ENCODE assay signal across 8 cellular contexts in genomic region chr13:89066868-89067466, GRCh38.
A peak's percentile ranks its signal among the peaks of the same experiment; 100 is the strongest.
DNase-seq lines count a peak whose midpoint lies in the region; ATAC-seq and TF ChIP-seq lines count a peak whose summit lies in the region.

No MANE protein-coding gene starts in this region.

- no peak; the same call in 1 of the 2 replicates for TF ChIP-seq CTCF in IMR-90 (conservative IDR thresholded peaks at IDR 0.05; ENCODE audit: low read depth, low read length)
- peak; percentile 78 for TF ChIP-seq CTCF in osteocyte (IDR thresholded peaks at IDR 0.05)

- H3K4me2 ChIP-seq in IMR-90 (ENCODE audit: low read depth, low read length), result no peak overlapping the region

- no peak for TF ChIP-seq POLR2A in IMR-90 (IDR thresholded peaks at IDR 0.05; ENCODE audit: low read depth, low read length)
- no peak for TF ChIP-seq POLR2A in erythroblast (IDR thresholded peaks at IDR 0.05; ENCODE audit: low read length)

- H4K5ac ChIP-seq in IMR-90 (ENCODE audit: low read depth, low read length), result no peak overlapping the region

- in situ Hi-C loops in IMR-90 (cut with MboI; ENCODE audit: low sequenced_read_pairs), result no loop called here

- no peak overlapping the region for H3K4me3 Mint-ChIP-seq in osteocyte (ENCODE audit: unreplicated experiment)

- CTCF ChIA-PET in IMR-90 (lab: Yijun Ruan, JAX), result no interaction called here

- H3K36me3 Mint-ChIP-seq in activated naive CD4-positive, alpha-beta T cell treated with anti-CD3 and anti-CD28 coated beads, Interleukin-2, amount 50 U/mL, for 72 hours, result no peaks in the 10 kb centered on the region
- no peaks in the 10 kb centered on the region for H3K36me3 Mint-ChIP-seq in osteocyte (ENCODE audit: unreplicated experiment)

- no peak overlapping the region for H2BK120ac ChIP-seq in IMR-90 (ENCODE audit: low read depth, low read length)

- H4K20me1 ChIP-seq in IMR-90 (ENCODE audit: insufficient read depth, low read length), result no peaks in the 10 kb centered on the region

- H3K4me1 ChIP-seq in IMR-90 (ENCODE audit: control insufficient read depth, insufficient read depth, low read length), result no peaks in the 10 kb centered on the region

- H2BK20ac ChIP-seq in IMR-90 (ENCODE audit: low read depth, low read length), result no peak overlapping the region

- H3K9me3 ChIP-seq in IMR-90 (ENCODE audit: control insufficient read depth, insufficient read depth, low read length), result peaks cover 3% of the 10 kb centered on the region; the same call in 1 of the 2 replicates

- no TSS peak for BruUV-seq in IMR-90 (replicated peaks; lab: Mats Ljungman, UMichigan)

- no peaks in the 10 kb centered on the region for H3K9me3 Mint-ChIP-seq in activated naive CD4-positive, alpha-beta T cell treated with anti-CD3 and anti-CD28 coated beads, Interleukin-2, amount 50 U/mL, for 72 hours
- no peaks in the 10 kb centered on the region for H3K9me3 Mint-ChIP-seq in osteocyte (ENCODE audit: unreplicated experiment)

- no peak for TF ChIP-seq RAD21 in IMR-90 (IDR thresholded peaks at IDR 0.05; ENCODE audit: low read length)

- H3K79me1 ChIP-seq in IMR-90 (ENCODE audit: low read depth in 1 of 2, low read length in 2 of 2), result no peaks in the 10 kb centered on the region

- no peak overlapping the region for H3K18ac ChIP-seq in IMR-90 (ENCODE audit: low read depth, low read length)

- intact Hi-C loops in IMR-90 (cut with micrococcal nuclease), result no loop called here

- H2AK9ac ChIP-seq in IMR-90 (replicated peaks; ENCODE audit: low read depth, low read length, poor library complexity), result no peak overlapping the region

- no peak overlapping the region for H3K56ac ChIP-seq in IMR-90 (ENCODE audit: extremely low read depth, insufficient read depth, low read length)

- no peaks in the 10 kb centered on the region for H3K36me3 ChIP-seq in IMR-90 (ENCODE audit: control insufficient read depth, insufficient read depth, low read length)

- H3K9ac ChIP-seq in IMR-90 (ENCODE audit: low read depth, low read length), result no peak overlapping the region

- no peak overlapping the region for H4K8ac ChIP-seq in IMR-90 (ENCODE audit: low read depth in 2 of 2, low read length in 2 of 2)

- peak in 1 of 2 donors; percentile 37 for DNase-seq in activated naive CD4-positive, alpha-beta T cell treated with anti-CD3 and anti-CD28 coated beads, Interleukin-2, amount 50 U/mL, for 72 hours (ENCODE audit: low spot score in 2 of 2)
- DNase-seq in activated naive CD4-positive, alpha-beta T cell treated with Interleukin-2 at 50 U/mL for 16 hours, result no peak
- DNase-seq in IMR-90 (peak; percentile 0), RKO (ENCODE audit: low spot score) (peak; percentile 79), erythroblast (lab: John Stamatoyannopoulos, UW) (peak; percentile 53 to 70), osteocyte (ENCODE audit: extremely low spot score, unreplicated experiment) (no peak), mesenteric fat pad (ENCODE audit: low spot score) (no peak)
- DNase-seq in activated CD8-positive, alpha-beta memory T cell treated with anti-CD3 and anti-CD28 coated beads, Interleukin-2, amount 50 U/mL, for 48 hours, result no peak

- H3K9me1 ChIP-seq in IMR-90 (ENCODE audit: insufficient read depth, low read length), result no peaks in the 10 kb centered on the region

- dilution Hi-C loops in IMR-90 (cut with HindIII; ENCODE audit: low sequenced_read_pairs, unreplicated experiment), result no loop called here

- no peak overlapping the region for H2BK5ac ChIP-seq in IMR-90 (ENCODE audit: low read depth, low read length, poor library complexity, severe bottlenecking)

- no peak overlapping the region for H3K23ac ChIP-seq in IMR-90 (ENCODE audit: low read depth, low read length)

- no peak overlapping the region for H3K4me3 ChIP-seq in IMR-90 (ENCODE audit: insufficient read depth, low read depth, low read length)

- H3K14ac ChIP-seq in IMR-90 (replicated peaks; ENCODE audit: low read depth, low read length), result no peak overlapping the region

- POLR2A ChIA-PET in IMR-90 (lab: Charles Lee; ENCODE audit: unreplicated experiment), result no interaction called here

- no peak overlapping the region for H2BK15ac ChIP-seq in IMR-90 (ENCODE audit: low read depth, low read length)

- H2AFZ ChIP-seq in IMR-90 (replicated peaks; ENCODE audit: low read length, poor library complexity), result no peak overlapping the region

- WGBS in IMR-90 (ENCODE audit: extremely low coverage in 2 of 2, insufficient read length in 1 of 2), 2 experiments, result no CpG with 5 or more reads among the region's 9 CpGs

- no peaks in the 10 kb centered on the region for H3K27me3 Mint-ChIP-seq in osteocyte (ENCODE audit: unreplicated experiment)

- no peak overlapping the region for H3K4ac ChIP-seq in IMR-90 (ENCODE audit: low read depth, low read length)

- H3K4me1 Mint-ChIP-seq in osteocyte (ENCODE audit: unreplicated experiment), result no peaks in the 10 kb centered on the region

- H3K27ac Mint-ChIP-seq in activated naive CD4-positive, alpha-beta T cell treated with anti-CD3 and anti-CD28 coated beads, Interleukin-2, amount 50 U/mL, for 72 hours, result no peak overlapping the region
- H3K27ac Mint-ChIP-seq in osteocyte (ENCODE audit: unreplicated experiment), result no peak overlapping the region

- peak; percentile 33 to 58 for ATAC-seq in activated naive CD4-positive, alpha-beta T cell treated with anti-CD3 and anti-CD28 coated beads, Interleukin-2, amount 50 U/mL, for 72 hours
- ATAC-seq in IMR-90 (ENCODE audit: low read depth), result no peak

- H4K91ac ChIP-seq in IMR-90 (ENCODE audit: insufficient read depth, low read depth, low read length), result no peak overlapping the region

- H3K27me3 ChIP-seq in IMR-90 (ENCODE audit: control insufficient read depth, insufficient read depth, low read length), result no peaks in the 10 kb centered on the region

- H3K27ac ChIP-seq in IMR-90 (ENCODE audit: insufficient read depth, low read length), result no peak overlapping the region

- no peak overlapping the region for H2AK5ac ChIP-seq in IMR-90 (ENCODE audit: low read depth, low read length)

TF ChIP-seq in IMR-90, 13 proteins besides CTCF, POLR2A, EP300 and RAD21:
- TF ChIP-seq MAZ (IDR thresholded peaks at IDR 0.05; ENCODE audit: borderline replicate concordance, low read depth, low read length) (no peak), RFX5 (IDR thresholded peaks at IDR 0.05; ENCODE audit: low read depth, low read length) (no peak), RCOR1 (IDR thresholded peaks at IDR 0.05; ENCODE audit: insufficient replicate concordance, low read length) (no peak), FOS (IDR thresholded peaks at IDR 0.05; ENCODE audit: low read depth, low read length) (no peak), ELK1 (IDR thresholded peaks at IDR 0.05; ENCODE audit: borderline replicate concordance, low read depth, low read length) (no peak), SMC3 (IDR thresholded peaks at IDR 0.05; ENCODE audit: low read depth, low read length) (no peak)

Comparison
In these comparisons a context has a peak if more than half of its experiments do, and no peak if none do; other contexts are left out.
1. DNase-seq: peak in IMR-90 (single experiment), RKO (single experiment) and erythroblast (2 of 2); none in activated naive CD4-positive, alpha-beta T cell treated with Interleukin-2 at 50 U/mL for 16 hours (single experiment), osteocyte (single experiment), mesenteric fat pad (single experiment) and activated CD8-positive, alpha-beta memory T cell treated with anti-CD3 and anti-CD28 coated beads, Interleukin-2, amount 50 U/mL, for 48 hours (single experiment).